In genomic region chr2:26970244-26970927, GRCh38 we compare ENCODE assay signal across 1 cellular context.
TF ChIP-seq lines count a peak whose summit lies in the region.

TSS of gene MAPRE3 (plus strand) at chr2:26970637. CDS start at chr2:27022219, 51,582 bp downstream.

TF ChIP-seq in HepG2, 621 proteins besides CTCF, POLR2A, EP300 and RAD21 (continues in another document):
- TF ChIP-seq ARID4A (CRISPR knock-in tag; IDR thresholded peaks at IDR 0.05; ENCODE audit: borderline replicate concordance), result peak; percentile 87
- 0 out of 2 replicates have a peak, but pooled peaks have one; percentile 57 for TF ChIP-seq DZIP1 (CRISPR knock-in tag; IDR thresholded peaks at IDR 0.05)
- TF ChIP-seq PHF20 (CRISPR knock-in tag; IDR thresholded peaks at IDR 0.05), result no peak
- TF ChIP-seq LCORL (IDR thresholded peaks at IDR 0.05), result no peak
- TF ChIP-seq LCORL (CRISPR knock-in tag; IDR thresholded peaks at IDR 0.05), result no peak
- TF ChIP-seq FOXA1 (IDR thresholded peaks at IDR 0.05), result no peak
- TF ChIP-seq FOXA1 (CRISPR knock-in tag; IDR thresholded peaks at IDR 0.05), result 0 out of 2 replicates have a peak, but pooled peaks have one; percentile 4
- TF ChIP-seq ZNF17 (CRISPR knock-in tag; IDR thresholded peaks at IDR 0.05), result no peak
- TF ChIP-seq PITX1 (CRISPR knock-in tag; IDR thresholded peaks at IDR 0.05), result peak; percentile 63
- 0 out of 2 replicates have a peak, but pooled peaks have one; percentile 5 for TF ChIP-seq IRF2 (CRISPR knock-in tag; IDR thresholded peaks at IDR 0.05)
- peak; percentile 68; the same call in 1 of the 2 replicates for TF ChIP-seq EEA1 (CRISPR knock-in tag; IDR thresholded peaks at IDR 0.05; ENCODE audit: borderline replicate concordance)
- TF ChIP-seq TGIF2 (CRISPR knock-in tag; IDR thresholded peaks at IDR 0.05), result 0 out of 2 replicates have a peak, but pooled peaks have one; percentile 45
- 0 out of 2 replicates have a peak, but pooled peaks have one; percentile 35 for TF ChIP-seq ZNF225 (CRISPR knock-in tag; IDR thresholded peaks at IDR 0.05)
- no peak for TF ChIP-seq ZNF614 (CRISPR knock-in tag; IDR thresholded peaks at IDR 0.05; ENCODE audit: borderline replicate concordance)
- TF ChIP-seq KDM5B (CRISPR knock-in tag; IDR thresholded peaks at IDR 0.05; ENCODE audit: borderline replicate concordance), result peak; percentile 59; the same call in 1 of the 2 replicates
- no peak for TF ChIP-seq ZNF580 (CRISPR knock-in tag; IDR thresholded peaks at IDR 0.05; ENCODE audit: borderline replicate concordance, low read depth)
- 0 out of 2 replicates have a peak, but pooled peaks have one; percentile 62 for TF ChIP-seq CSRNP1 (CRISPR knock-in tag; IDR thresholded peaks at IDR 0.05)
- no peak for TF ChIP-seq ZNF747 (CRISPR knock-in tag; IDR thresholded peaks at IDR 0.05; ENCODE audit: borderline replicate concordance)
- TF ChIP-seq ZFY (CRISPR knock-in tag; IDR thresholded peaks at IDR 0.05), result peak; percentile 52; the same call in 1 of the 2 replicates
- TF ChIP-seq ZNF281 (CRISPR knock-in tag; IDR thresholded peaks at IDR 0.05; ENCODE audit: borderline replicate concordance), result peak; percentile 70; the same call in 1 of the 2 replicates
- no peak for TF ChIP-seq ZNF337 (CRISPR knock-in tag; IDR thresholded peaks at IDR 0.05; ENCODE audit: borderline replicate concordance, low read depth)
- TF ChIP-seq MEIS1 (CRISPR knock-in tag; IDR thresholded peaks at IDR 0.05; ENCODE audit: borderline replicate concordance), result no peak
- 0 out of 2 replicates have a peak, but pooled peaks have one; percentile 41 for TF ChIP-seq POGK (CRISPR knock-in tag; conservative IDR thresholded peaks at IDR 0.05)
- TF ChIP-seq JARID2 (CRISPR knock-in tag; IDR thresholded peaks at IDR 0.05; ENCODE audit: insufficient replicate concordance), result no peak
- TF ChIP-seq U2AF1 (optimal IDR thresholded peaks at IDR 0.05; ENCODE audit: low read depth, low read length), result no peak
- peak; percentile 28; the same call in 1 of the 2 replicates for TF ChIP-seq SPEN (CRISPR knock-in tag; IDR thresholded peaks at IDR 0.05; ENCODE audit: low read depth)
- peak; percentile 23; the same call in 1 of the 2 replicates for TF ChIP-seq MTERF4 (CRISPR knock-in tag; IDR thresholded peaks at IDR 0.05)
- TF ChIP-seq NKX3-1 (CRISPR knock-in tag; IDR thresholded peaks at IDR 0.05), result no peak
- no peak for TF ChIP-seq ZEB1 (IDR thresholded peaks at IDR 0.05; ENCODE audit: insufficient replicate concordance, low read depth)
- TF ChIP-seq MATR3 (CRISPR knock-in tag; IDR thresholded peaks at IDR 0.05), result no peak
- no peak for TF ChIP-seq ZBTB43 (CRISPR knock-in tag; conservative IDR thresholded peaks at IDR 0.05)
- TF ChIP-seq SAFB2 (CRISPR knock-in tag; IDR thresholded peaks at IDR 0.05; ENCODE audit: borderline replicate concordance, low read depth), result peak; percentile 70; the same call in 1 of the 2 replicates
- TF ChIP-seq ZNF3 (CRISPR knock-in tag; IDR thresholded peaks at IDR 0.05), result no peak
- peak; percentile 61 for TF ChIP-seq GABPB1 (CRISPR knock-in tag; IDR thresholded peaks at IDR 0.05)
- TF ChIP-seq HES4 (CRISPR knock-in tag; IDR thresholded peaks at IDR 0.05; ENCODE audit: borderline replicate concordance), result peak; percentile 66; the same call in 1 of the 2 replicates
- TF ChIP-seq ZNF331 (CRISPR knock-in tag; IDR thresholded peaks at IDR 0.05), result peak; percentile 9; the same call in 1 of the 2 replicates
- no peak for TF ChIP-seq NFRKB (IDR thresholded peaks at IDR 0.05)
- TF ChIP-seq SOX13 (IDR thresholded peaks at IDR 0.05), result no peak
- no peak for TF ChIP-seq SOX13 (CRISPR knock-in tag; conservative IDR thresholded peaks at IDR 0.05 in 1 of 2, IDR thresholded peaks at IDR 0.05 in 1 of 2)
- TF ChIP-seq MAFG (CRISPR knock-in tag; IDR thresholded peaks at IDR 0.05), result no peak
- TF ChIP-seq TBX2 (CRISPR knock-in tag; IDR thresholded peaks at IDR 0.05; ENCODE audit: borderline replicate concordance), result 0 out of 2 replicates have a peak, but pooled peaks have one; percentile 9
- no peak for TF ChIP-seq GATAD1 (CRISPR knock-in tag; IDR thresholded peaks at IDR 0.05)
- TF ChIP-seq SP2 (CRISPR knock-in tag; IDR thresholded peaks at IDR 0.05), result 0 out of 2 replicates have a peak, but pooled peaks have one; percentile 18
- no peak for TF ChIP-seq HMG20A (CRISPR knock-in tag; IDR thresholded peaks at IDR 0.05; ENCODE audit: borderline replicate concordance)
- TF ChIP-seq CENPX (CRISPR knock-in tag; IDR thresholded peaks at IDR 0.05), result no peak
- no peak for TF ChIP-seq PAX8 (CRISPR knock-in tag; IDR thresholded peaks at IDR 0.05; ENCODE audit: borderline replicate concordance)
